Comparison of ENCODE assay signal across 7 cellular contexts in genomic region chr10:19816420-19817250, GRCh38. TPM values are rescaled to one million over a fixed set of nuclear protein-coding genes. Genes with fewer than 3 reads are reported as not detected.
DNase-seq lines count a peak whose midpoint lies in the region; ATAC-seq and TF ChIP-seq lines count a peak whose summit lies in the region.

PLXDC2 (plus strand) TSS chr10:19816432.

- ATAC-seq in GM18505 (IDR thresholded peaks at IDR 0.05; ENCODE audit: unreplicated experiment) (peak; percentile 50), HG03103 (IDR thresholded peaks at IDR 0.05; ENCODE audit: low read depth, unreplicated experiment) (peak; percentile 41)

- H3K4me3 ChIP-seq in fibroblast of lung (replicated peaks in 1 of 4; ENCODE audit: control extremely low read depth in 1 of 4, insufficient read depth in 1 of 4, low read depth in 3 of 4, low read length in 4 of 4) = peak within 1 kb of the TSS; percentile 54 to 81 (median 74)
- peak within 1 kb of the TSS; percentile 95 for H3K4me3 ChIP-seq in muscle layer of duodenum (ENCODE audit: low read depth in 1 of 2, low read length in 2 of 2)
- peak within 1 kb of the TSS; percentile 78 to 82 for H3K4me3 ChIP-seq in vagina

- H3K36me3 ChIP-seq in fibroblast of lung (ENCODE audit: control insufficient read depth, insufficient read depth, low read length) = no peaks in the 10 kb centered on the region
- no peaks in the 10 kb centered on the region for H3K36me3 ChIP-seq in muscle layer of duodenum (ENCODE audit: control insufficient read depth in 1 of 2, insufficient read depth in 2 of 2, low read length in 2 of 2)
- no peaks in the 10 kb centered on the region for H3K36me3 ChIP-seq in vagina

- DNase-seq in T1000 (lab: John Stamatoyannopoulos, UW) = peak; percentile 42
- peak; percentile 36 to 66 for DNase-seq in fibroblast of lung (ENCODE audit: low read depth in 2 of 2)
- no peak for DNase-seq in vagina (ENCODE audit: extremely low spot score in 2 of 2)
- DNase-seq in stimulated activated CD4-positive, alpha-beta T cell treated with anti-CD3 and anti-CD28 coated beads, Interleukin-12 subunit alpha, Interleukin-12 subunit beta, amount 100 ng/mL, for 4 hours = no peak

- peaks cover 10% of the 10 kb centered on the region for H3K27me3 ChIP-seq in fibroblast of lung (ENCODE audit: control insufficient read depth, insufficient read depth, low read length)
- no peaks in the 10 kb centered on the region for H3K27me3 ChIP-seq in muscle layer of duodenum (ENCODE audit: low read depth, low read length)
- no peaks in the 10 kb centered on the region for H3K27me3 ChIP-seq in vagina

- TF ChIP-seq CTCF in fibroblast of lung (conservative IDR thresholded peaks at IDR 0.05 in 1 of 2, IDR thresholded peaks at IDR 0.05 in 1 of 2; ENCODE audit: low read depth in 1 of 2, low read length in 2 of 2) (no peak), vagina (IDR thresholded peaks at IDR 0.05) (no peak)

- H3K79me2 ChIP-seq in fibroblast of lung (ENCODE audit: control insufficient read depth, insufficient read depth, low read length) = no peaks in the 10 kb centered on the region

- intact Hi-C loops in vagina (cut with DNase I) = no loop called here

- peak within 1 kb of the TSS; percentile 32 for H3K27ac ChIP-seq in fibroblast of lung (ENCODE audit: insufficient read depth, low read length)
- peak within 1 kb of the TSS; percentile 71 for H3K27ac ChIP-seq in muscle layer of duodenum (ENCODE audit: low read length)
- H3K27ac ChIP-seq in vagina = peak within 1 kb of the TSS; percentile 93

- H3K4me1 ChIP-seq in fibroblast of lung (ENCODE audit: control insufficient read depth, extremely low read depth, insufficient read depth, low read length) (no peaks in the 10 kb centered on the region), muscle layer of duodenum (ENCODE audit: control insufficient read depth in 1 of 2, insufficient read depth in 2 of 2, low read length in 2 of 2) (peaks cover 3 to 11% of the 10 kb centered on the region in 2 donors), vagina (peaks cover 14% of the 10 kb centered on the region)

- H3K4me2 ChIP-seq in fibroblast of lung (ENCODE audit: extremely low read depth, insufficient read depth, low read length) = peak within 1 kb of the TSS; percentile 97

- no peaks in the 10 kb centered on the region for H4K20me1 ChIP-seq in fibroblast of lung (ENCODE audit: control insufficient read depth, extremely low read depth, insufficient read depth, low read length)

- H3K9me3 ChIP-seq in fibroblast of lung (ENCODE audit: control insufficient read depth, insufficient read depth, low read depth, low read length) (no peaks in the 10 kb centered on the region), muscle layer of duodenum (ENCODE audit: control insufficient read depth in 1 of 2, low read length in 2 of 2) (no peaks in the 10 kb centered on the region), vagina (no peaks in the 10 kb centered on the region)

- no peak for TF ChIP-seq POLR2A in GM18505 (IDR thresholded peaks at IDR 0.05; ENCODE audit: borderline replicate concordance, extremely low read depth, insufficient read depth, insufficient read length)
- TF ChIP-seq POLR2A in vagina (IDR thresholded peaks at IDR 0.05) = no peak

- H3K9ac ChIP-seq in fibroblast of lung (ENCODE audit: insufficient read depth, low read length) = peak within 1 kb of the TSS; percentile 50

- peak within 1 kb of the TSS; percentile 64 for H2AFZ ChIP-seq in fibroblast of lung (ENCODE audit: low read length)

RNA-seq across cellular contexts. Expression of gene PLXDC2, which starts in this region (rescaled TPM):
- total RNA-seq in fibroblast of lung = 5.1 and 12.3 TPM in 2 replicates
- 4.2 and 6.2 TPM in 2 replicates for polyA plus RNA-seq in fibroblast of lung
- polyA plus RNA-seq in fibroblast of lung (2012) = 2.3 and 3.7 TPM in 2 replicates
- 2.8 and 4.4 TPM in 2 replicates for polyA minus RNA-seq in fibroblast of lung (ENCODE audit: low replicate concordance)
- 51.3 TPM for total RNA-seq in vagina

Comparison
In these comparisons a context has a peak if more than half of its experiments do, and no peak if none do; other contexts are left out.
1. DNase-seq: peak in T1000 (single experiment) and fibroblast of lung (2 of 2); none in vagina (0 of 2) and stimulated activated CD4-positive, alpha-beta T cell treated with anti-CD3 and anti-CD28 coated beads, Interleukin-12 subunit alpha, Interleukin-12 subunit beta, amount 100 ng/mL, for 4 hours (single experiment).
2. H3K27ac ChIP-seq: peak in every context shown above with its lines; median percentile 93 in vagina; 71 in muscle layer of duodenum; 32 in fibroblast of lung.
3. Peak in every context shown above with its lines, with median percentiles within 50 percentile points of each other: H3K4me3 ChIP-seq.